Comparison of ENCODE assay signal across 1 cellular context in genomic region chr10:48684792-48685651, GRCh38.
TF ChIP-seq lines count a peak whose summit lies in the region.

TSS of gene WDFY4 (plus strand) at chr10:48684873. CDS start at chr10:48709733, 24,860 bp downstream.

TF ChIP-seq in GM12878, 131 proteins besides CTCF, POLR2A, EP300 and RAD21 (continued from another document and continues in another):
- TF ChIP-seq SKIL (IDR thresholded peaks at IDR 0.05; ENCODE audit: low read depth, poor library complexity, severe bottlenecking) = peak; percentile 32
- TF ChIP-seq, protein P1, sequence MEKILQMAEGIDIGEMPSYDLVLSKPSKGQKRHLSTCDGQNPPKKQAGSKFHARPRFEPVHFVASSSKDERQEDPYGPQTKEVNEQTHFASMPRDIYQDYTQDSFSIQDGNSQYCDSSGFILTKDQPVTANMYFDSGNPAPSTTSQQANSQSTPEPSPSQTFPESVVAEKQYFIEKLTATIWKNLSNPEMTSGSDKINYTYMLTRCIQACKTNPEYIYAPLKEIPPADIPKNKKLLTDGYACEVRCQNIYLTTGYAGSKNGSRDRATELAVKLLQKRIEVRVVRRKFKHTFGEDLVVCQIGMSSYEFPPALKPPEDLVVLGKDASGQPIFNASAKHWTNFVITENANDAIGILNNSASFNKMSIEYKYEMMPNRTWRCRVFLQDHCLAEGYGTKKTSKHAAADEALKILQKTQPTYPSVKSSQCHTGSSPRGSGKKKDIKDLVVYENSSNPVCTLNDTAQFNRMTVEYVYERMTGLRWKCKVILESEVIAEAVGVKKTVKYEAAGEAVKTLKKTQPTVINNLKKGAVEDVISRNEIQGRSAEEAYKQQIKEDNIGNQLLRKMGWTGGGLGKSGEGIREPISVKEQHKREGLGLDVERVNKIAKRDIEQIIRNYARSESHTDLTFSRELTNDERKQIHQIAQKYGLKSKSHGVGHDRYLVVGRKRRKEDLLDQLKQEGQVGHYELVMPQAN (conservative IDR thresholded peaks at IDR 0.05) = peak; percentile 42; the same call in 1 of the 2 replicates
- TF ChIP-seq, protein P2, sequence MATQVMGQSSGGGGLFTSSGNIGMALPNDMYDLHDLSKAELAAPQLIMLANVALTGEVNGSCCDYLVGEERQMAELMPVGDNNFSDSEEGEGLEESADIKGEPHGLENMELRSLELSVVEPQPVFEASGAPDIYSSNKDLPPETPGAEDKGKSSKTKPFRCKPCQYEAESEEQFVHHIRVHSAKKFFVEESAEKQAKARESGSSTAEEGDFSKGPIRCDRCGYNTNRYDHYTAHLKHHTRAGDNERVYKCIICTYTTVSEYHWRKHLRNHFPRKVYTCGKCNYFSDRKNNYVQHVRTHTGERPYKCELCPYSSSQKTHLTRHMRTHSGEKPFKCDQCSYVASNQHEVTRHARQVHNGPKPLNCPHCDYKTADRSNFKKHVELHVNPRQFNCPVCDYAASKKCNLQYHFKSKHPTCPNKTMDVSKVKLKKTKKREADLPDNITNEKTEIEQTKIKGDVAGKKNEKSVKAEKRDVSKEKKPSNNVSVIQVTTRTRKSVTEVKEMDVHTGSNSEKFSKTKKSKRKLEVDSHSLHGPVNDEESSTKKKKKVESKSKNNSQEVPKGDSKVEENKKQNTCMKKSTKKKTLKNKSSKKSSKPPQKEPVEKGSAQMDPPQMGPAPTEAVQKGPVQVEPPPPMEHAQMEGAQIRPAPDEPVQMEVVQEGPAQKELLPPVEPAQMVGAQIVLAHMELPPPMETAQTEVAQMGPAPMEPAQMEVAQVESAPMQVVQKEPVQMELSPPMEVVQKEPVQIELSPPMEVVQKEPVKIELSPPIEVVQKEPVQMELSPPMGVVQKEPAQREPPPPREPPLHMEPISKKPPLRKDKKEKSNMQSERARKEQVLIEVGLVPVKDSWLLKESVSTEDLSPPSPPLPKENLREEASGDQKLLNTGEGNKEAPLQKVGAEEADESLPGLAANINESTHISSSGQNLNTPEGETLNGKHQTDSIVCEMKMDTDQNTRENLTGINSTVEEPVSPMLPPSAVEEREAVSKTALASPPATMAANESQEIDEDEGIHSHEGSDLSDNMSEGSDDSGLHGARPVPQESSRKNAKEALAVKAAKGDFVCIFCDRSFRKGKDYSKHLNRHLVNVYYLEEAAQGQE (IDR thresholded peaks at IDR 0.05; ENCODE audit: low read depth, low read length) = 0 out of 2 replicates have a peak, but pooled peaks have one; percentile 26
- no peak for TF ChIP-seq YBX1 (IDR thresholded peaks at IDR 0.05)
- TF ChIP-seq ATF7 (IDR thresholded peaks at IDR 0.05; ENCODE audit: low read depth) = 0 out of 2 replicates have a peak, but pooled peaks have one; percentile 56
- TF ChIP-seq TCF3 (IDR thresholded peaks at IDR 0.05; ENCODE audit: borderline replicate concordance, insufficient read depth, low read depth, low read length) = peak; percentile 85; the same call in 1 of the 2 replicates
- TF ChIP-seq ZSCAN29 (IDR thresholded peaks at IDR 0.05) = no peak
- peak; percentile 88 for TF ChIP-seq NBN (IDR thresholded peaks at IDR 0.05)
- no peak for TF ChIP-seq MEF2A (IDR thresholded peaks at IDR 0.05; ENCODE audit: insufficient read depth, low read depth, low read length)
- TF ChIP-seq SMAD5 (IDR thresholded peaks at IDR 0.05; ENCODE audit: low read depth) = peak; percentile 60; the same call in 1 of the 2 replicates
- TF ChIP-seq LARP7 (IDR thresholded peaks at IDR 0.05) = peak; percentile 74; the same call in 1 of the 2 replicates
- peak; percentile 78 for TF ChIP-seq USF1 (IDR thresholded peaks at IDR 0.05; ENCODE audit: borderline replicate concordance, extremely low read length, insufficient read depth, low read depth, low read length)
- 0 out of 2 replicates have a peak, but pooled peaks have one; percentile 68 for TF ChIP-seq PML (IDR thresholded peaks at IDR 0.05; ENCODE audit: low read length)
- TF ChIP-seq FOXM1 (IDR thresholded peaks at IDR 0.05; ENCODE audit: low read depth, low read length) = peak; percentile 55; the same call in 1 of the 2 replicates
- TF ChIP-seq SP1 (IDR thresholded peaks at IDR 0.05; ENCODE audit: low read depth, low read length) = no peak
- peak; percentile 78; the same call in 1 of the 2 replicates for TF ChIP-seq NFIC (IDR thresholded peaks at IDR 0.05; ENCODE audit: low read depth, low read length)
- no peak for TF ChIP-seq ZBTB33 (IDR thresholded peaks at IDR 0.05)
- TF ChIP-seq, protein P3, sequence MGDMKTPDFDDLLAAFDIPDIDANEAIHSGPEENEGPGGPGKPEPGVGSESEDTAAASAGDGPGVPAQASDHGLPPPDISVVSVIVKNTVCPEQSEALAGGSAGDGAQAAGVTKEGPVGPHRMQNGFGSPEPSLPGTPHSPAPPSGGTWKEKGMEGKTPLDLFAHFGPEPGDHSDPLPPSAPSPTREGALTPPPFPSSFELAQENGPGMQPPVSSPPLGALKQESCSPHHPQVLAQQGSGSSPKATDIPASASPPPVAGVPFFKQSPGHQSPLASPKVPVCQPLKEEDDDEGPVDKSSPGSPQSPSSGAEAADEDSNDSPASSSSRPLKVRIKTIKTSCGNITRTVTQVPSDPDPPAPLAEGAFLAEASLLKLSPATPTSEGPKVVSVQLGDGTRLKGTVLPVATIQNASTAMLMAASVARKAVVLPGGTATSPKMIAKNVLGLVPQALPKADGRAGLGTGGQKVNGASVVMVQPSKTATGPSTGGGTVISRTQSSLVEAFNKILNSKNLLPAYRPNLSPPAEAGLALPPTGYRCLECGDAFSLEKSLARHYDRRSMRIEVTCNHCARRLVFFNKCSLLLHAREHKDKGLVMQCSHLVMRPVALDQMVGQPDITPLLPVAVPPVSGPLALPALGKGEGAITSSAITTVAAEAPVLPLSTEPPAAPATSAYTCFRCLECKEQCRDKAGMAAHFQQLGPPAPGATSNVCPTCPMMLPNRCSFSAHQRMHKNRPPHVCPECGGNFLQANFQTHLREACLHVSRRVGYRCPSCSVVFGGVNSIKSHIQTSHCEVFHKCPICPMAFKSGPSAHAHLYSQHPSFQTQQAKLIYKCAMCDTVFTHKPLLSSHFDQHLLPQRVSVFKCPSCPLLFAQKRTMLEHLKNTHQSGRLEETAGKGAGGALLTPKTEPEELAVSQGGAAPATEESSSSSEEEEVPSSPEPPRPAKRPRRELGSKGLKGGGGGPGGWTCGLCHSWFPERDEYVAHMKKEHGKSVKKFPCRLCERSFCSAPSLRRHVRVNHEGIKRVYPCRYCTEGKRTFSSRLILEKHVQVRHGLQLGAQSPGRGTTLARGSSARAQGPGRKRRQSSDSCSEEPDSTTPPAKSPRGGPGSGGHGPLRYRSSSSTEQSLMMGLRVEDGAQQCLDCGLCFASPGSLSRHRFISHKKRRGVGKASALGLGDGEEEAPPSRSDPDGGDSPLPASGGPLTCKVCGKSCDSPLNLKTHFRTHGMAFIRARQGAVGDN (IDR thresholded peaks at IDR 0.05) = peak; percentile 78; the same call in 1 of the 2 replicates
- no peak for TF ChIP-seq KAT2A (conservative IDR thresholded peaks at IDR 0.05; ENCODE audit: control insufficient read depth, low read depth, low read length)
- TF ChIP-seq ZNF207 (IDR thresholded peaks at IDR 0.05; ENCODE audit: borderline replicate concordance) = no peak
- TF ChIP-seq DPF2 (IDR thresholded peaks at IDR 0.05) = peak; percentile 99
- TF ChIP-seq, protein P4, sequence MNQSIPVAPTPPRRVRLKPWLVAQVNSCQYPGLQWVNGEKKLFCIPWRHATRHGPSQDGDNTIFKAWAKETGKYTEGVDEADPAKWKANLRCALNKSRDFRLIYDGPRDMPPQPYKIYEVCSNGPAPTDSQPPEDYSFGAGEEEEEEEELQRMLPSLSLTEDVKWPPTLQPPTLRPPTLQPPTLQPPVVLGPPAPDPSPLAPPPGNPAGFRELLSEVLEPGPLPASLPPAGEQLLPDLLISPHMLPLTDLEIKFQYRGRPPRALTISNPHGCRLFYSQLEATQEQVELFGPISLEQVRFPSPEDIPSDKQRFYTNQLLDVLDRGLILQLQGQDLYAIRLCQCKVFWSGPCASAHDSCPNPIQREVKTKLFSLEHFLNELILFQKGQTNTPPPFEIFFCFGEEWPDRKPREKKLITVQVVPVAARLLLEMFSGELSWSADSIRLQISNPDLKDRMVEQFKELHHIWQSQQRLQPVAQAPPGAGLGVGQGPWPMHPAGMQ (IDR thresholded peaks at IDR 0.05; ENCODE audit: borderline replicate concordance) = no peak
- TF ChIP-seq RELA (IDR thresholded peaks at IDR 0.05; ENCODE audit: borderline replicate concordance, partially characterized antibody) = peak; percentile 28
- TF ChIP-seq POU2F2 (IDR thresholded peaks at IDR 0.05; ENCODE audit: borderline replicate concordance, low read depth, low read length) = peak; percentile 38; the same call in 2 of the 3 replicates
- peak; percentile 32 for TF ChIP-seq BCL3 (IDR thresholded peaks at IDR 0.05; ENCODE audit: borderline replicate concordance, insufficient read depth, low read depth, low read length, poor library complexity, severe bottlenecking)
- TF ChIP-seq SPI1 (IDR thresholded peaks at IDR 0.05; ENCODE audit: borderline replicate concordance, insufficient read depth, low read depth, low read length) = peak; percentile 100
- TF ChIP-seq SIX5 (IDR thresholded peaks at IDR 0.05; ENCODE audit: low read depth, low read length, severe bottlenecking) = no peak
- TF ChIP-seq IRF4 (IDR thresholded peaks at IDR 0.05; ENCODE audit: low read depth, low read length) = peak; percentile 81
- no peak for TF ChIP-seq ASH2L (IDR thresholded peaks at IDR 0.05; ENCODE audit: borderline replicate concordance, low read depth)
- TF ChIP-seq SRF (IDR thresholded peaks at IDR 0.05; ENCODE audit: low read depth in 2 of 2, low read length in 2 of 2) = 0 out of 4 replicates have a peak, but pooled peaks of 1 of the 2 experiments have one; percentile 58
- TF ChIP-seq BCL11A (IDR thresholded peaks at IDR 0.05; ENCODE audit: low read depth, low read length) = peak; percentile 87
- peak; percentile 88 for TF ChIP-seq HDGF (IDR thresholded peaks at IDR 0.05)
- TF ChIP-seq, protein P5, sequence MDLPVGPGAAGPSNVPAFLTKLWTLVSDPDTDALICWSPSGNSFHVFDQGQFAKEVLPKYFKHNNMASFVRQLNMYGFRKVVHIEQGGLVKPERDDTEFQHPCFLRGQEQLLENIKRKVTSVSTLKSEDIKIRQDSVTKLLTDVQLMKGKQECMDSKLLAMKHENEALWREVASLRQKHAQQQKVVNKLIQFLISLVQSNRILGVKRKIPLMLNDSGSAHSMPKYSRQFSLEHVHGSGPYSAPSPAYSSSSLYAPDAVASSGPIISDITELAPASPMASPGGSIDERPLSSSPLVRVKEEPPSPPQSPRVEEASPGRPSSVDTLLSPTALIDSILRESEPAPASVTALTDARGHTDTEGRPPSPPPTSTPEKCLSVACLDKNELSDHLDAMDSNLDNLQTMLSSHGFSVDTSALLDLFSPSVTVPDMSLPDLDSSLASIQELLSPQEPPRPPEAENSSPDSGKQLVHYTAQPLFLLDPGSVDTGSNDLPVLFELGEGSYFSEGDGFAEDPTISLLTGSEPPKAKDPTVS (IDR thresholded peaks at IDR 0.05; ENCODE audit: low read depth, low read length) = no peak
- TF ChIP-seq ZNF384 (IDR thresholded peaks at IDR 0.05; ENCODE audit: borderline replicate concordance, low read depth, low read length) = no peak
- TF ChIP-seq EGR1 (IDR thresholded peaks at IDR 0.05; ENCODE audit: borderline replicate concordance in 1 of 2, low read depth in 2 of 2, low read length in 2 of 2) = peak in 1 of 2 experiments; percentile 62; a peak in 1 of 3 replicates
- TF ChIP-seq POLR2AphosphoS5 (IDR thresholded peaks at IDR 0.05; ENCODE audit: low read length) = peak; percentile 75
- TF ChIP-seq USF2 (IDR thresholded peaks at IDR 0.05; ENCODE audit: borderline replicate concordance, low read depth, low read length) = peak; percentile 23; the same call in 1 of the 2 replicates
- TF ChIP-seq NRF1 (conservative IDR thresholded peaks at IDR 0.05; ENCODE audit: low read depth, low read length) = no peak
